Comparison of ENCODE assay signal across 15 cellular contexts in the genomic region with DNA sequence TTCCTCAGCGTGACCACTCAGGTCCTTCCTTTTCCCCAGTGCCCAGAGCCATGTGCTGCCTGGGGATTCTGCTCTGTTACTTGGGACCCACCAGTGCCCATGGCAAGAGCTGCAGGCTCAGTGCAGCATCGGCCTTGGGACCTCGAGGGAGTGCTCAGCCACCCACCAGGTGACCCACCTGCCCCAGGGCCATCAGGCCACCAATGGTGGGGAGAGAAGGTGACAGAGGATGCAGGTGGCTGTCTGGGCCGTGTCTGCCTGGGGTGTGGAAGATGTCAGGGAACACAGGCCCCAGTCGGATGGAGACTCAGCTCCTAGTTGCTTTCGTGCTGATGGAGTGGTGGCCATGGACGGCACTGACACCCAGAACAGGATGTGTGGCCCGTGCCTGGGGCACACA.
"Had no signal": no experiment of that assay in that cellular context is flagged by ENCODE, and none has a peak within 500 bp of the region (broad histone marks: within the 10 kb centered on the region; RNA-seq: fewer than 3 reads in every experiment).

No MANE protein-coding gene starts in this region.

- H3K27ac ChIP-seq: adrenal gland, ovary, upper lobe of right lung had no signal

- DNase-seq: activated B cell treated with CpG ODN at 0.5 μM for 24 hours; activated CD4-positive, alpha-beta T cell treated with anti-CD3 and anti-CD28 coated beads for 48 hours; activated CD8-positive, alpha-beta memory T cell treated with anti-CD3 and anti-CD28 coated beads, Interleukin-2, amount 50 U/mL, for 4 hours; activated T-cell treated with anti-CD3 and anti-CD28 coated beads, Interleukin-2, amount 50 U/mL, for 4 hours; effector memory CD8-positive, alpha-beta T cell; hypothalamus; mammary epithelial cell; stimulated activated CD4-positive, alpha-beta T cell treated with anti-CD3 and anti-CD28 coated beads, Interleukin-4, amount 100 ng/mL, for 24 hours; stimulated activated naive CD4-positive, alpha-beta T cell; upper lobe of right lung had no signal

- H3K4me3 ChIP-seq: adrenal gland, ovary, upper lobe of right lung had no signal

- H3K36me3 ChIP-seq: adrenal gland, ovary, upper lobe of right lung had no signal

- ATAC-seq: activated T-cell treated with anti-CD3 and anti-CD28 coated beads, Interleukin-2, amount 50 U/mL, for 4 hours; effector memory CD8-positive, alpha-beta T cell; sciatic nerve; SK-N-SH treated with all-trans-retinoic acid at 6 μM for 48 hours; T-cell; upper lobe of right lung had no signal

- H3K27me3 ChIP-seq: adrenal gland, ovary, upper lobe of right lung had no signal

- H3K9me3 ChIP-seq: adrenal gland, ovary, upper lobe of right lung had no signal
